In genomic region chr18:35174093-35174731, GRCh38 we compare ENCODE assay signal across 10 cellular contexts.
DNase-seq lines count a peak whose midpoint lies in the region; ATAC-seq and TF ChIP-seq lines count a peak whose summit lies in the region.
"Had no signal": no experiment of that assay in that cellular context is flagged by ENCODE, and none has a peak within 500 bp of the region (broad histone marks: within the 10 kb centered on the region; RNA-seq: fewer than 3 reads in every experiment).

No MANE protein-coding gene starts in this region.

- peaks cover 15% of the 10 kb centered on the region for H3K4me1 Mint-ChIP-seq in activated T-cell treated with anti-CD3 and anti-CD28 coated beads, Interleukin-2, amount 50 U/mL, for 4 hours (ENCODE audit: low read depth)

- no peaks in the 10 kb centered on the region for H3K4me1 ChIP-seq in Peyer's patch

- ATAC-seq in GM19395 (IDR thresholded peaks at IDR 0.05; ENCODE audit: unreplicated experiment) (peak; percentile 90), HG03135 (IDR thresholded peaks at IDR 0.05; ENCODE audit: unreplicated experiment) (peak; percentile 77), HG03571 (IDR thresholded peaks at IDR 0.05; ENCODE audit: unreplicated experiment) (no peak)
- no peak for ATAC-seq in activated T-cell treated with anti-CD3 and anti-CD28 coated beads, Interleukin-2, amount 50 U/mL, for 4 hours

- no peak for TF ChIP-seq POLR2A in Peyer's patch (IDR thresholded peaks at IDR 0.05)

- no peak overlapping the region for H3K27ac ChIP-seq in Peyer's patch
- H3K27ac ChIP-seq: epithelial cell of prostate, neutrophil had no signal

- no peak overlapping the region for H3K4me3 ChIP-seq in Peyer's patch

- TF ChIP-seq CTCF in Peyer's patch (IDR thresholded peaks at IDR 0.05) = no peak

- H3K27me3 Mint-ChIP-seq in activated T-cell treated with anti-CD3 and anti-CD28 coated beads, Interleukin-2, amount 50 U/mL, for 4 hours (ENCODE audit: low read depth) = no peaks in the 10 kb centered on the region

- no peak overlapping the region for H3K4me3 Mint-ChIP-seq in activated T-cell treated with anti-CD3 and anti-CD28 coated beads, Interleukin-2, amount 50 U/mL, for 4 hours

- no peaks in the 10 kb centered on the region for H3K9me3 ChIP-seq in Peyer's patch
- H3K9me3 ChIP-seq: neutrophil had no signal

- DNase-seq in NCI-H524 (lab: John Stamatoyannopoulos, UW) (peak; percentile 81 to 94), medulla oblongata (ENCODE audit: extremely low spot score) (peak; percentile 56), KG1 (lab: John Stamatoyannopoulos, UW) (no peak), Peyer's patch (no peak)
- DNase-seq in activated T-cell treated with anti-CD3 and anti-CD28 coated beads, Interleukin-2, amount 50 U/mL, for 4 hours = no peak

- no peaks in the 10 kb centered on the region for H3K36me3 ChIP-seq in Peyer's patch
- H3K36me3 ChIP-seq: neutrophil had no signal

- peaks cover 9% of the 10 kb centered on the region for H3K9me3 Mint-ChIP-seq in activated T-cell treated with anti-CD3 and anti-CD28 coated beads, Interleukin-2, amount 50 U/mL, for 4 hours

- H3K27me3 ChIP-seq in Peyer's patch = no peaks in the 10 kb centered on the region
- H3K27me3 ChIP-seq: neutrophil had no signal

- no peaks in the 10 kb centered on the region for H3K36me3 Mint-ChIP-seq in activated T-cell treated with anti-CD3 and anti-CD28 coated beads, Interleukin-2, amount 50 U/mL, for 4 hours (ENCODE audit: insufficient read depth)

Comparison
In these comparisons a context has a peak if more than half of its experiments do, and no peak if none do; other contexts are left out.
1. ATAC-seq: peak in GM19395 (single experiment) and HG03135 (single experiment); none in activated T-cell treated with anti-CD3 and anti-CD28 coated beads, Interleukin-2, amount 50 U/mL, for 4 hours (0 of 2) and HG03571 (single experiment).
2. DNase-seq: peak in NCI-H524 (2 of 2) and medulla oblongata (single experiment); none in KG1 (single experiment), activated T-cell treated with anti-CD3 and anti-CD28 coated beads, Interleukin-2, amount 50 U/mL, for 4 hours (single experiment) and Peyer's patch (0 of 3).